ENCODE assay signal across 30 cellular contexts in the genomic region with DNA sequence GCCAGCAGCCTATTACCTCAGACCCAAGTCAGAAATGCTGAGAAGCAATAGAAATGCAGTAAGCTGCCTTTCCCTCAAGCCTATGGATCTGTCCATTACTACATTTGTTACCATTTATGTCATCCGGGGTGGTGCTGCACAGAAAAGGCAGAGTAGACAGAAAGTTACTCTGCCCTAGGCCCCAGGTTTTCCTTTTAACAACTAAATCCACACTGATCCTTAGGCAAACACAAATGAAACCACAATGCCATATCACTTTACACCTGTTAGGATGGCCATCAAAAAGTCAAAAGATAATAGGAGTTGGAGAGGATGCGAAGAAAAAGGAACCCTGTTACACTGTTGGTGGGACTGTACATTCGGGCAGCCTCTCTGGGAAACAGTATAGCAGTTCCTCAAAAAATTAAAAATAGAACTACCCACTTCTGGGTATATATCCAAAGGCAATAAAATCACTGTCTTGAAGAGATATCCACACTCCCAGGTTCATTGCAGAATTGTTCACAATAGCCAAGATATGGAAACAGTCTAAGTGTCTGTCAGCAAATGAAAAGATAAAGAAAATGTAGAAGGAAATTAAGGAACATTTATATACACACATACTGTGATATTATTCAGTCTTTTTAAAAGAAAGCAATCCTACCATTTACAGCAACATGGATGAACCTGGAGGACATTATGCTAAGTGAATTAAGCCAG.
DNase-seq lines count a peak whose midpoint lies in the region; ATAC-seq, FAIRE-seq and TF ChIP-seq lines count a peak whose summit lies in the region.
"Had no signal": no experiment of that assay in that cellular context is flagged by ENCODE, and none has a peak within 500 bp of the region (broad histone marks: within the 10 kb centered on the region; RNA-seq: fewer than 3 reads in every experiment).

No MANE protein-coding gene starts in this region.

- H3K27me3 Mint-ChIP-seq in naive thymus-derived CD4-positive, alpha-beta T cell, result peaks cover 20 to 54% (median 26%) of the 10 kb centered on the region in 5 donors

- H3K4me1 ChIP-seq in HEK293 (ENCODE audit: control insufficient read depth, insufficient read depth, low read length) (peaks cover 3% of the 10 kb centered on the region; the same call in 1 of the 2 replicates), right lobe of liver (peaks cover 0 to 57% (median 16%) of the 10 kb centered on the region in 4 donors)
- no peaks in the 10 kb centered on the region for H3K4me1 ChIP-seq in naive thymus-derived CD4-positive, alpha-beta T cell (ENCODE audit: control insufficient read depth in 2 of 2, insufficient read depth in 2 of 2, low read length in 2 of 2)
- H3K4me1 ChIP-seq: BE2C, foreskin keratinocyte, heart left ventricle, prostate gland, testis had no signal

- ATAC-seq in right lobe of liver, result peak in 3 of 4 donors; percentile 5 to 22 (median 14)
- ATAC-seq in naive thymus-derived CD4-positive, alpha-beta T cell, result no peak
- ATAC-seq in GM21723 (IDR thresholded peaks at IDR 0.05; ENCODE audit: unreplicated experiment), result no peak
- ATAC-seq in HG03460 (IDR thresholded peaks at IDR 0.05; ENCODE audit: unreplicated experiment), result no peak
- ATAC-seq: activated T-helper 17 cell treated with anti-CD3 and anti-CD28 coated beads, Interleukin-2, amount 50 U/mL, for 72 hours; esophagus mucosa; foreskin keratinocyte; heart left ventricle; stimulated activated naive CD8-positive, alpha-beta T cell treated with anti-CD3 and anti-CD28 coated beads, Interleukin-15, Interleukin-2, amounts not matched to agents 100 U/mL and 50 U/mL, for 24 hours had no signal

- H3K4me3 Mint-ChIP-seq in naive thymus-derived CD4-positive, alpha-beta T cell, result no peak overlapping the region
- H3K4me3 Mint-ChIP-seq: activated CD4-positive, alpha-beta memory T cell treated with anti-CD3 and anti-CD28 coated beads for 36 hours; activated T-helper 17 cell treated with anti-CD3 and anti-CD28 coated beads, Interleukin-2, amount 50 U/mL, for 72 hours; T-helper 1 cell treated with Interleukin-12 subunit alpha and Interleukin-12 subunit beta and Interleukin-4 antibody, amounts not matched to agents 30 μg/mL and 1 μg/mL, for 36 hours had no signal

- H3K9me3 Mint-ChIP-seq in naive thymus-derived CD4-positive, alpha-beta T cell, result no peaks in the 10 kb centered on the region
- H3K9me3 Mint-ChIP-seq: activated CD4-positive, alpha-beta memory T cell treated with anti-CD3 and anti-CD28 coated beads for 36 hours; activated T-helper 17 cell treated with anti-CD3 and anti-CD28 coated beads, Interleukin-2, amount 50 U/mL, for 72 hours; T-helper 1 cell treated with Interleukin-12 subunit alpha and Interleukin-12 subunit beta and Interleukin-4 antibody, amounts not matched to agents 30 μg/mL and 1 μg/mL, for 36 hours had no signal

- POLR2A ChIA-PET in HEK293 (lab: Yijun Ruan, JAX), result no interaction called here
- POLR2A ChIA-PET in naive thymus-derived CD4-positive, alpha-beta T cell (lab: Charles Lee), result no interaction called here

- CTCF ChIA-PET in HEK293 (lab: Yijun Ruan, JAX), result no interaction called here
- CTCF ChIA-PET in naive thymus-derived CD4-positive, alpha-beta T cell (lab: Charles Lee), result no interaction called here

- TF ChIP-seq CTCF in 22Rv1 (IDR thresholded peaks at IDR 0.05), result no peak
- TF ChIP-seq CTCF in HEK293 (tag by site-specific recombination; IDR thresholded peaks at IDR 0.05), result no peak
- TF ChIP-seq CTCF in right lobe of liver (IDR thresholded peaks at IDR 0.05), result no peak

- H3K4me3 ChIP-seq in HEK293 (ENCODE audit: low read depth, low read length) (no peak overlapping the region), right lobe of liver (peak overlapping the region in 1 of 3 donors; percentile 12)
- H3K4me3 ChIP-seq in naive thymus-derived CD4-positive, alpha-beta T cell (ENCODE audit: low read length), result no peak overlapping the region
- H3K4me3 ChIP-seq: GM23248, heart left ventricle, prostate gland, SK-N-MC, testis had no signal

- H3K27me3 ChIP-seq in right lobe of liver, result no peaks in the 10 kb centered on the region
- no peaks in the 10 kb centered on the region for H3K27me3 ChIP-seq in naive thymus-derived CD4-positive, alpha-beta T cell (ENCODE audit: control insufficient read depth in 2 of 2, insufficient read depth in 2 of 2, low read length in 2 of 2)
- H3K27me3 ChIP-seq: testis had no signal

- no peak for TF ChIP-seq POLR2A in right lobe of liver (IDR thresholded peaks at IDR 0.05)

- H3K4me1 Mint-ChIP-seq in naive thymus-derived CD4-positive, alpha-beta T cell, result no peaks in the 10 kb centered on the region
- H3K4me1 Mint-ChIP-seq: activated T-helper 17 cell treated with anti-CD3 and anti-CD28 coated beads, Interleukin-2, amount 50 U/mL, for 72 hours had no signal

- intact Hi-C loops in right lobe of liver (cut with DNase I), result no loop called here
- intact Hi-C loops in naive thymus-derived CD4-positive, alpha-beta T cell (cut with micrococcal nuclease), result no loop called here

- H3K9me3 ChIP-seq in HEK293 (ENCODE audit: control insufficient read depth, insufficient read depth, low read depth, low read length) (no peaks in the 10 kb centered on the region), right lobe of liver (no peaks in the 10 kb centered on the region)
- no peaks in the 10 kb centered on the region for H3K9me3 ChIP-seq in naive thymus-derived CD4-positive, alpha-beta T cell (ENCODE audit: control insufficient read depth in 2 of 3, low read length in 3 of 3)
- H3K9me3 ChIP-seq: BE2C, heart left ventricle, prostate gland, testis had no signal

- no peak overlapping the region for H3K27ac Mint-ChIP-seq in naive thymus-derived CD4-positive, alpha-beta T cell
- H3K27ac Mint-ChIP-seq: activated CD4-positive, alpha-beta memory T cell treated with anti-CD3 and anti-CD28 coated beads for 36 hours; activated T-helper 17 cell treated with anti-CD3 and anti-CD28 coated beads, Interleukin-2, amount 50 U/mL, for 72 hours; T-helper 1 cell treated with Interleukin-12 subunit alpha and Interleukin-12 subunit beta and Interleukin-4 antibody, amounts not matched to agents 30 μg/mL and 1 μg/mL, for 36 hours had no signal

- FAIRE-seq in urothelium cell line (lab: Jason Lieb, UNC), result no peak
- FAIRE-seq: bronchial epithelial cell had no signal

- 13% methylated on average over 3 of the region's 3 CpGs for WGBS in right lobe of liver (ENCODE audit: insufficient coverage, low coverage, low lambda C conversion rate, missing lambda C conversion rate)

- H3K36me3 Mint-ChIP-seq in naive thymus-derived CD4-positive, alpha-beta T cell, result no peaks in the 10 kb centered on the region
- H3K36me3 Mint-ChIP-seq: activated CD4-positive, alpha-beta memory T cell treated with anti-CD3 and anti-CD28 coated beads for 36 hours had no signal

- peak overlapping the region; percentile 85 for H3K27ac ChIP-seq in 22Rv1
- no peak overlapping the region for H3K27ac ChIP-seq in HEK293 (ENCODE audit: extremely low read depth, low read depth, low read length)
- peak overlapping the region; percentile 49 to 84 (median 71) for H3K27ac ChIP-seq in right lobe of liver
- H3K27ac ChIP-seq in naive thymus-derived CD4-positive, alpha-beta T cell (ENCODE audit: low read depth, low read length), result no peak overlapping the region
- H3K27ac ChIP-seq: foreskin keratinocyte, GM23248, heart left ventricle, prostate gland, SK-N-MC, testis had no signal

- no peaks in the 10 kb centered on the region for H3K36me3 ChIP-seq in HEK293 (ENCODE audit: control insufficient read depth in 2 of 2, insufficient read depth in 1 of 2, low read length in 2 of 2)
- no peaks in the 10 kb centered on the region for H3K36me3 ChIP-seq in right lobe of liver
- H3K36me3 ChIP-seq in naive thymus-derived CD4-positive, alpha-beta T cell (ENCODE audit: control insufficient read depth in 2 of 3, insufficient read depth in 3 of 3, low read length in 3 of 3), result no peaks in the 10 kb centered on the region
- H3K36me3 ChIP-seq: BE2C, heart left ventricle, prostate gland had no signal

- DNase-seq in SW480 (ENCODE audit: low spot score), result peak; percentile 45
- no peak for DNase-seq in right lobe of liver
- no peak for DNase-seq in naive thymus-derived CD4-positive, alpha-beta T cell
- no peak for DNase-seq in urothelium cell line (ENCODE audit: low spot score)
- DNase-seq: activated CD4-positive, alpha-beta memory T cell treated with anti-CD3 and anti-CD28 coated beads for 36 hours; activated CD4-positive, CD25-positive, alpha-beta regulatory T cell treated with anti-CD3 and anti-CD28 coated beads, Interleukin-2, amount 50 U/mL, for 72 hours; activated CD8-positive, alpha-beta memory T cell treated with anti-CD3 and anti-CD28 coated beads, Interleukin-2, amount 50 U/mL, for 48 hours; activated naive CD4-positive, alpha-beta T cell treated with anti-CD3 and anti-CD28 coated beads, Interleukin-2, amount 50 U/mL, for 16 hours; amygdala; BE2C; DMS79 treated with DMSO at 0.1 percent for 48 hours; foreskin keratinocyte; GM23248; heart left ventricle; kidney glomerular epithelial cell; MV-4-11; NCI-H146; NCI-H2171; stimulated activated naive CD8-positive, alpha-beta T cell treated with anti-CD3 and anti-CD28 coated beads, Interleukin-15, Interleukin-2, amounts not matched to agents 100 U/mL and 50 U/mL, for 24 hours; testis had no signal

TF ChIP-seq in HEK293, 187 proteins besides CTCF, POLR2A, EP300 and RAD21 (continues in another document):
- peak; percentile 84 for TF ChIP-seq SCRT1 (tag by site-specific recombination; IDR thresholded peaks at IDR 0.05; ENCODE audit: borderline replicate concordance)
- peak; percentile 92 for TF ChIP-seq FEZF1 (tag by site-specific recombination; IDR thresholded peaks at IDR 0.05)
- TF ChIP-seq ZNF140 (tag by site-specific recombination; IDR thresholded peaks at IDR 0.05), result no peak
- no peak for TF ChIP-seq ZNF677 (tag by site-specific recombination; IDR thresholded peaks at IDR 0.05)
- TF ChIP-seq ZNF449 (tag by site-specific recombination; IDR thresholded peaks at IDR 0.05), result no peak
- peak; percentile 79 for TF ChIP-seq SCRT2 (tag by site-specific recombination; IDR thresholded peaks at IDR 0.05)
- TF ChIP-seq ZNF155 (tag by site-specific recombination; IDR thresholded peaks at IDR 0.05), result no peak
- TF ChIP-seq OSR2 (tag by site-specific recombination; IDR thresholded peaks at IDR 0.05), result 0 out of 2 replicates have a peak, but pooled peaks have one; percentile 9
- 0 out of 2 replicates have a peak, but pooled peaks have one; percentile 23 for TF ChIP-seq ZBTB20 (tag by site-specific recombination; IDR thresholded peaks at IDR 0.05)

Comparison
In these comparisons a context has a peak if more than half of its experiments do, and no peak if none do; other contexts are left out.
1. H3K27ac ChIP-seq: peak in 22Rv1 (single experiment) and right lobe of liver (3 of 3); none in HEK293 (single experiment) and naive thymus-derived CD4-positive, alpha-beta T cell (single experiment).
2. ATAC-seq: peak in right lobe of liver (3 of 4); none in naive thymus-derived CD4-positive, alpha-beta T cell (single experiment), GM21723 (single experiment) and HG03460 (single experiment).